Comparison of ENCODE assay signal across 15 cellular contexts in the genomic region with DNA sequence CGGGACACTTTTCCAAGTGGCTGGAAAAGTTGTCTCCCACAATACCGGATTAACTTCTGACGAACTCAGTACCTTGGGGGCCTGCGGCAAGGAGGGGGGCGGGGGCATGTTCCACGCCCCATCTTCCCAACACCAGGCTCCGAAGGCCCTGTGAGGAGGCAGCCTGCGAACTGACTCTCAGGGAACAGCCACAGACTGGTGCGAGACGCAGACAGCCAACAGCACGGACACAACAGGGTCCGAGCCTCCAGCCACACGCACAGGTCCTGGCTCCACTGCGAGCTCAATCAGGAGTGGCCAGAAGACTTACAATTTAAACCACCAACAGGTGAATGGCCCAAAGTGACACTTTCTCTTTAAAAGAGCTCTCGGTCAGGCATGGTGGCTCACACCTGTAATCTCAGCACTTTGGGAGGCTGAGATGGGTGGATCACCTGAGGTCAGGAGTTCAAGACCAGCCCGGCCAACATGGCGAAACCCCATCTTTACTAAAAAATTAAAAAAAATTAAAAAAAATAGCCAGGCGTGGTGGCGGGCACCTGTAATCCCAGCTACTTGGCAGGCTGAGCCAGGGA.
"Had no signal": no experiment of that assay in that cellular context is flagged by ENCODE, and none has a peak within 500 bp of the region (broad histone marks: within the 10 kb centered on the region; RNA-seq: fewer than 3 reads in every experiment).

No MANE protein-coding gene starts in this region.

- H3K27me3 Mint-ChIP-seq: activated naive CD4-positive, alpha-beta T cell treated with anti-CD3 and anti-CD28 coated beads, Interleukin-2, amount 50 U/mL, for 24 hours; memory B cell; naive thymus-derived CD8-positive, alpha-beta T cell; progenitor cell of endocrine pancreas had no signal

- H3K27ac ChIP-seq: adrenal gland, left ventricle myocardium inferior, suprapubic skin had no signal

- H3K36me3 ChIP-seq: adrenal gland, esophagus muscularis mucosa, left ventricle myocardium inferior, suprapubic skin had no signal

- H3K36me3 Mint-ChIP-seq: activated naive CD4-positive, alpha-beta T cell treated with anti-CD3 and anti-CD28 coated beads, Interleukin-2, amount 50 U/mL, for 24 hours; memory B cell; naive thymus-derived CD8-positive, alpha-beta T cell had no signal

- ATAC-seq: naive thymus-derived CD8-positive, alpha-beta T cell; right cardiac atrium had no signal

- H3K9me3 Mint-ChIP-seq: activated naive CD4-positive, alpha-beta T cell treated with anti-CD3 and anti-CD28 coated beads, Interleukin-2, amount 50 U/mL, for 24 hours; memory B cell; naive thymus-derived CD8-positive, alpha-beta T cell; T-helper 2 cell treated with Interferon-gamma antibody and Interleukin-4, amounts not matched to agents 5 μg/mL and 100 μg/mL, for 36 hours had no signal

- H3K27me3 ChIP-seq: adrenal gland, esophagus muscularis mucosa, suprapubic skin had no signal

- H3K4me3 ChIP-seq: adrenal gland, esophagus muscularis mucosa, left ventricle myocardium inferior, suprapubic skin had no signal

- DNase-seq: hippocampal formation; left ventricle myocardium inferior; naive thymus-derived CD8-positive, alpha-beta T cell; occipital lobe; small intestine; stimulated activated CD4-positive, alpha-beta T cell treated with anti-CD3 and anti-CD28 coated beads, Interleukin-4, amount 100 ng/mL, for 24 hours; stimulated activated naive CD4-positive, alpha-beta T cell had no signal

- H3K9me3 ChIP-seq: adrenal gland, esophagus muscularis mucosa, left ventricle myocardium inferior, suprapubic skin had no signal

- H3K4me3 Mint-ChIP-seq: activated naive CD4-positive, alpha-beta T cell treated with anti-CD3 and anti-CD28 coated beads, Interleukin-2, amount 50 U/mL, for 24 hours; memory B cell had no signal

- H3K27ac Mint-ChIP-seq: activated naive CD4-positive, alpha-beta T cell treated with anti-CD3 and anti-CD28 coated beads, Interleukin-2, amount 50 U/mL, for 24 hours; memory B cell; progenitor cell of endocrine pancreas; T-helper 2 cell treated with Interferon-gamma antibody and Interleukin-4, amounts not matched to agents 5 μg/mL and 100 μg/mL, for 36 hours had no signal
